ENCODE assay signal across 14 cellular contexts in genomic region chr3:197303452-197303851, GRCh38.
"Had no signal": no experiment of that assay in that cellular context is flagged by ENCODE, and none has a peak within 500 bp of the region (broad histone marks: within the 10 kb centered on the region; RNA-seq: fewer than 3 reads in every experiment).

No MANE protein-coding gene starts in this region.

- H3K27me3 ChIP-seq: body of pancreas, gastrocnemius medialis, heart right ventricle, sigmoid colon, tibial artery, uterus had no signal

- H3K36me3 ChIP-seq: gastrocnemius medialis, heart right ventricle, sigmoid colon, tibial artery, uterus had no signal

- DNase-seq: activated CD4-positive, alpha-beta T cell treated with anti-CD3 and anti-CD28 coated beads for 4 hours; activated CD8-positive, alpha-beta T cell treated with anti-CD3 and anti-CD28 coated beads for 36 hours; activated effector memory CD4-positive, alpha-beta T cell treated with anti-CD3 and anti-CD28 coated beads, Interleukin-2, amount 50 U/mL, for 16 hours; activated T-cell treated with anti-CD3 and anti-CD28 coated beads, Interleukin-2, amount 50 U/mL, for 4 hours; amniotic stem cell; body of pancreas; gastrocnemius medialis; heart right ventricle; occipital lobe; sigmoid colon; stimulated activated CD4-positive, alpha-beta T cell treated with anti-CD3 and anti-CD28 coated beads, Interleukin-1b, Interleukin-23, amount 100 ng/mL, for 48 hours; T-helper 17 cell; tibial artery; uterus had no signal

- H3K4me3 ChIP-seq: body of pancreas, gastrocnemius medialis, heart right ventricle, sigmoid colon, tibial artery, uterus had no signal

- H3K9me3 ChIP-seq: body of pancreas, gastrocnemius medialis, heart right ventricle, sigmoid colon, tibial artery, uterus had no signal

- H3K27ac ChIP-seq: body of pancreas, gastrocnemius medialis, heart right ventricle, sigmoid colon, tibial artery, uterus had no signal
